Comparison of ENCODE assay signal across 9 cellular contexts in the genomic region with DNA sequence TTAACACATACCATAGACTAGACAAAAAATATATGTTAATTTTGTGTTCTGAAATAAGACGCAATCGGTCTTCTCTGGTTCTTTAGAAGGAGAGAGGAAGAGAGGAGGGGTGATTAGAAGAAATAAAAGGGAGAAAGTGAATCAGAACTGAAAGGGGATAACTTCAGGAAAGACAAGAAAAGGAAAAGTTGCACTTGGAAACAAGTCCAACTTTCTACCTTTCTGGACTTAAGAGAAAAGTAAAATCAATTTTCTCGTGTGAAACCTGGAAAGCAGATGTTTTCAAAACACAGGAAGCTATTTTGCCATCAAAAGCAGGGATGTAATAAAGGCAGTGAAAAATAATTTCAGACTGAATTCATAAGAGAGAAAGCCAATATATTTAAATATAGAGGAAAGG. TPM values are rescaled to one million over a fixed set of nuclear protein-coding genes. Genes with fewer than 3 reads are reported as not detected.
DNase-seq lines count a peak whose midpoint lies in the region; ATAC-seq and TF ChIP-seq lines count a peak whose summit lies in the region.
"Had no signal": no experiment of that assay in that cellular context is flagged by ENCODE, and none has a peak within 500 bp of the region (broad histone marks: within the 10 kb centered on the region; RNA-seq: fewer than 3 reads in every experiment).

No MANE protein-coding gene starts in this region.

- H3K4me1 Mint-ChIP-seq in MCF 10A (ENCODE audit: insufficient read depth, unreplicated experiment): peaks cover 38% of the 10 kb centered on the region

- TF ChIP-seq POLR2A in uterus (IDR thresholded peaks at IDR 0.05): no peak

- no peak for DNase-seq in heart right ventricle
- no peak for DNase-seq in cardiac septum (ENCODE audit: low spot score)
- no peak for DNase-seq in MCF 10A (ENCODE audit: unreplicated experiment)
- DNase-seq in uterus: no peak
- DNase-seq in retina: no peak
- no peak for DNase-seq in NCI-H345 (lab: John Stamatoyannopoulos, UW)
- DNase-seq: NCI-H2171 treated with DMSO at 0.1 percent for 48 hours had no signal

- intact Hi-C loops in heart right ventricle (cut with DNase I): loop anchor here in 8 of 10 donors (5.0 to 10.0 kb wide), 7 partner anchors 72 to 395 kb away; no protein-coding TSS in a partner anchor
- intact Hi-C loops in cardiac septum (cut with DNase I): loop anchor here (5.0 to 10.0 kb wide), 3 partner anchors 122 to 395 kb away; no protein-coding TSS in a partner anchor
- intact Hi-C loops in MCF 10A (cut with micrococcal nuclease): loop anchor here (1.0 to 10.0 kb wide), 5 partner anchors 53 to 395 kb away; no protein-coding TSS in a partner anchor
- intact Hi-C loops in uterus (cut with DNase I; ENCODE audit: low total_unique reads): loop anchor here (10.0 kb wide), 1 partner anchor 115 kb away; no protein-coding TSS in a partner anchor

- no peak for ATAC-seq in heart right ventricle
- ATAC-seq in GM21528 (IDR thresholded peaks at IDR 0.05; ENCODE audit: low FRiP score, unreplicated experiment): no peak

- peak overlapping the region in 9 of 10 donors; percentile 61 to 88 (median 75) for H3K4me3 ChIP-seq in heart right ventricle
- H3K4me3 ChIP-seq in mucosa of rectum (ENCODE audit: low read length in 2 of 2): peak overlapping the region; percentile 70 to 81
- peak overlapping the region in 1 of 2 donors; percentile 93 for H3K4me3 ChIP-seq in uterus

- BruUV-seq in MCF 10A (replicated peaks; lab: Mats Ljungman, UMichigan): TSS peak; percentile 7

- peak overlapping the region; percentile 87 for H3K4me3 Mint-ChIP-seq in MCF 10A (ENCODE audit: unreplicated experiment)

- H3K27me3 Mint-ChIP-seq in MCF 10A (ENCODE audit: insufficient read depth, unreplicated experiment): no peaks in the 10 kb centered on the region

- peak overlapping the region; percentile 79 for H3K27ac Mint-ChIP-seq in MCF 10A (ENCODE audit: low read depth, unreplicated experiment)

- no peak overlapping the region for H3K9ac ChIP-seq in mucosa of rectum (ENCODE audit: low read depth in 1 of 2, low read length in 2 of 2)

- H3K9me3 ChIP-seq in heart right ventricle (no peaks in the 10 kb centered on the region), mucosa of rectum (ENCODE audit: control insufficient read depth in 2 of 2, low read length in 2 of 2) (no peaks in the 10 kb centered on the region), uterus (no peaks in the 10 kb centered on the region)

- peaks cover 19% of the 10 kb centered on the region for H3K36me3 Mint-ChIP-seq in MCF 10A (ENCODE audit: insufficient read depth, unreplicated experiment)

- CTCF ChIA-PET in MCF 10A (lab: Yijun Ruan, JAX): interaction anchor here (0.6 to 2.5 kb wide), 6 partner anchors 9 to 555 kb away, joined by 3 to 11 read pairs (median 4); no protein-coding TSS in a partner anchor

- H3K4me1 ChIP-seq in heart right ventricle (peaks cover 0 to 55% (median 32%) of the 10 kb centered on the region in 9 donors), mucosa of rectum (ENCODE audit: control insufficient read depth in 2 of 2, insufficient read depth in 2 of 2, low read length in 2 of 2) (peaks cover 16 to 25% of the 10 kb centered on the region in 2 donors), uterus (peaks cover 0 to 4% of the 10 kb centered on the region in 2 donors)

- no peaks in the 10 kb centered on the region for H3K9me3 Mint-ChIP-seq in MCF 10A (ENCODE audit: unreplicated experiment)

- 55 to 62% methylated on average over 3 of the region's 3 CpGs for WGBS in heart right ventricle, 2 donors

- POLR2A ChIA-PET in MCF 10A (lab: Yijun Ruan, JAX): interaction anchor here (0.6 to 10.2 kb wide), 6 partner anchors 9 to 819 kb away, joined by 3 to 111 read pairs (median 4); no protein-coding TSS in a partner anchor

- TF ChIP-seq CTCF in heart right ventricle (IDR thresholded peaks at IDR 0.05): no peak
- no peak for TF ChIP-seq CTCF in MCF 10A (IDR thresholded peaks at IDR 0.05; ENCODE audit: unreplicated experiment)
- TF ChIP-seq CTCF in uterus (IDR thresholded peaks at IDR 0.05): no peak

- peak overlapping the region; percentile 1 to 97 (median 94) for H3K27ac ChIP-seq in heart right ventricle
- peak overlapping the region; percentile 21 to 32 for H3K27ac ChIP-seq in mucosa of rectum (ENCODE audit: low read depth in 2 of 2, low read length in 2 of 2)
- H3K27ac ChIP-seq in uterus: peak overlapping the region; percentile 99

- no peaks in the 10 kb centered on the region for H3K36me3 ChIP-seq in heart right ventricle
- H3K36me3 ChIP-seq in mucosa of rectum (ENCODE audit: control insufficient read depth in 2 of 2, insufficient read depth in 2 of 2, low read length in 2 of 2): no peaks in the 10 kb centered on the region
- H3K36me3 ChIP-seq in uterus: no peaks in the 10 kb centered on the region

- H3K27me3 ChIP-seq in heart right ventricle: peaks cover 0 to 43% (median 40%) of the 10 kb centered on the region in 7 donors
- H3K27me3 ChIP-seq in mucosa of rectum (ENCODE audit: control insufficient read depth in 2 of 2, insufficient read depth in 2 of 2, low read length in 2 of 2): peaks cover 18 to 19% of the 10 kb centered on the region in 2 donors
- H3K27me3 ChIP-seq in uterus: no peaks in the 10 kb centered on the region

RNA-seq across cellular contexts. Expression of gene ZFHX3, which starts 11.9 kb away (rescaled TPM):
- total RNA-seq in heart right ventricle (10 to 100 TPM in 6 of 10 donors, 1 to 10 TPM in 4; 7.9 to 15.2 (median 11.7) TPM), cardiac septum (15.7 TPM), MCF 10A (2022) (21.1 and 27.4 TPM in 2 replicates), uterus (10 to 100 TPM in 3 of 4 donors, 1 to 10 TPM in 1; 9.1 to 34.0 (median 12.0) TPM)
- polyA plus RNA-seq in heart right ventricle: 1 to 10 TPM; 1.6 to 4.0 TPM

Comparison
In these comparisons a context has a peak if more than half of its experiments do, and no peak if none do; other contexts are left out.
1. H3K27ac ChIP-seq: peak in every context shown above with its lines; median percentile 99 in uterus; 94 in heart right ventricle; 26 in mucosa of rectum.